In genomic region chr17:57602896-57603295, GRCh38 we compare ENCODE assay signal across 19 cellular contexts.
DNase-seq lines count a peak whose midpoint lies in the region; ATAC-seq and TF ChIP-seq lines count a peak whose summit lies in the region.
"Had no signal": no experiment of that assay in that cellular context is flagged by ENCODE, and none has a peak within 500 bp of the region (broad histone marks: within the 10 kb centered on the region; RNA-seq: fewer than 3 reads in every experiment).

No MANE protein-coding gene starts in this region.

- peaks cover 86% of the 10 kb centered on the region in 2 donors for H3K4me1 Mint-ChIP-seq in natural killer cell treated with Interleukin-12 subunit alpha and Interleukin-12 subunit beta and Interleukin-15 and Interleukin-18, amount 100 ng/mL, for 72 hours (ENCODE audit: low read depth in 2 of 2)
- peaks cover 72 to 87% of the 10 kb centered on the region in 2 donors for H3K4me1 Mint-ChIP-seq in natural killer cell

- H3K27ac Mint-ChIP-seq in natural killer cell treated with Interleukin-12 subunit alpha and Interleukin-12 subunit beta and Interleukin-15 and Interleukin-18, amount 100 ng/mL, for 72 hours = peak overlapping the region; percentile 93 to 99
- peak overlapping the region in 1 of 2 donors; percentile 89 for H3K27ac Mint-ChIP-seq in natural killer cell
- H3K27ac Mint-ChIP-seq: GM23338 had no signal

- no peaks in the 10 kb centered on the region for H3K79me2 ChIP-seq in OCI-LY1 (ENCODE audit: insufficient read depth, low read length)

- H3K27ac ChIP-seq in OCI-LY1 (ENCODE audit: low read depth, low read length, poor library complexity, severe bottlenecking) = peak overlapping the region; percentile 98
- H3K27ac ChIP-seq in upper lobe of right lung = peak overlapping the region; percentile 13
- H3K27ac ChIP-seq: C4-2B, thoracic aorta had no signal

- no peaks in the 10 kb centered on the region for H4K20me1 ChIP-seq in OCI-LY1 (ENCODE audit: insufficient read depth, low read length)

- no peaks in the 10 kb centered on the region for H3K36me3 Mint-ChIP-seq in natural killer cell treated with Interleukin-12 subunit alpha and Interleukin-12 subunit beta and Interleukin-15 and Interleukin-18, amount 100 ng/mL, for 72 hours
- H3K36me3 Mint-ChIP-seq in natural killer cell = no peaks in the 10 kb centered on the region

- intact Hi-C loops in natural killer cell (cut with micrococcal nuclease) = no loop called here
- intact Hi-C loops in upper lobe of right lung (cut with DNase I) = no loop called here

- no peaks in the 10 kb centered on the region for H3K9me3 Mint-ChIP-seq in natural killer cell treated with Interleukin-12 subunit alpha and Interleukin-12 subunit beta and Interleukin-15 and Interleukin-18, amount 100 ng/mL, for 72 hours
- no peaks in the 10 kb centered on the region for H3K9me3 Mint-ChIP-seq in natural killer cell
- H3K9me3 Mint-ChIP-seq: dendritic cell treated with granulocyte-macrophage colony-stimulating factor and Interleukin-4, amounts not matched to agents 40 ng/mL and 50 ng/mL, for 4 days; GM23338 had no signal

- H2AFZ ChIP-seq in OCI-LY1 (ENCODE audit: low read length) = no peak overlapping the region
- H2AFZ ChIP-seq: GM23338 had no signal

- TF ChIP-seq CTCF in natural killer cell (IDR thresholded peaks at IDR 0.05) = no peak
- no peak for TF ChIP-seq CTCF in OCI-LY1 (IDR thresholded peaks at IDR 0.05; ENCODE audit: low read length)
- no peak for TF ChIP-seq CTCF in upper lobe of right lung (IDR thresholded peaks at IDR 0.05)

- H3K9me3 ChIP-seq in OCI-LY1 (ENCODE audit: low read length) (no peaks in the 10 kb centered on the region), upper lobe of right lung (no peaks in the 10 kb centered on the region)
- H3K9me3 ChIP-seq: esophagus muscularis mucosa, Peyer's patch, thoracic aorta had no signal

- no peaks in the 10 kb centered on the region for H3K27me3 Mint-ChIP-seq in natural killer cell treated with Interleukin-12 subunit alpha and Interleukin-12 subunit beta and Interleukin-15 and Interleukin-18, amount 100 ng/mL, for 72 hours
- H3K27me3 Mint-ChIP-seq in natural killer cell (ENCODE audit: low read depth in 2 of 2) = no peaks in the 10 kb centered on the region
- H3K27me3 Mint-ChIP-seq: dendritic cell treated with granulocyte-macrophage colony-stimulating factor and Interleukin-4, amounts not matched to agents 40 ng/mL and 50 ng/mL, for 4 days had no signal

- no peak for DNase-seq in natural killer cell treated with Interleukin-12 subunit alpha and Interleukin-12 subunit beta and Interleukin-15 and Interleukin-18, amount 100 ng/mL, for 72 hours (ENCODE audit: low spot score)
- DNase-seq in natural killer cell (no peak), cerebellar cortex (ENCODE audit: low spot score) (peak; percentile 49), upper lobe of right lung (no peak), RPMI8226 (no peak)
- DNase-seq: activated CD4-positive, CD25-positive, alpha-beta regulatory T cell; anterior cingulate cortex; EL; mesenchymal stem cell; Peyer's patch; right cardiac atrium; stimulated activated CD4-positive, alpha-beta T cell treated with anti-CD3 and anti-CD28 coated beads, Interleukin-2, amount 100 ng/mL, for 24 hours had no signal

- no peak for ATAC-seq in natural killer cell treated with Interleukin-12 subunit alpha and Interleukin-12 subunit beta and Interleukin-15 and Interleukin-18, amount 100 ng/mL, for 72 hours
- ATAC-seq in natural killer cell (no peak), upper lobe of right lung (no peak), HG03354 (IDR thresholded peaks at IDR 0.05; ENCODE audit: poor library complexity, severe bottlenecking, unreplicated experiment) (no peak)
- ATAC-seq: GM23338, right cardiac atrium had no signal

- H3K4me3 ChIP-seq in OCI-LY1 (ENCODE audit: low read depth, low read length, poor library complexity, severe bottlenecking) = no peak overlapping the region
- no peak overlapping the region for H3K4me3 ChIP-seq in upper lobe of right lung
- H3K4me3 ChIP-seq: esophagus muscularis mucosa, GM23338, Peyer's patch, thoracic aorta had no signal

- H3K4me1 ChIP-seq in OCI-LY1 (ENCODE audit: insufficient read depth, low read length, severe bottlenecking) = peaks cover 99% of the 10 kb centered on the region
- peaks cover 49% of the 10 kb centered on the region for H3K4me1 ChIP-seq in upper lobe of right lung

- H3K27me3 ChIP-seq in OCI-LY1 (ENCODE audit: insufficient read depth, low read length) (no peaks in the 10 kb centered on the region), upper lobe of right lung (no peaks in the 10 kb centered on the region)
- H3K27me3 ChIP-seq: esophagus muscularis mucosa, Peyer's patch had no signal

- no peaks in the 10 kb centered on the region for H3K9me2 ChIP-seq in OCI-LY1 (ENCODE audit: low read depth, low read length)

- H3K4me2 ChIP-seq in OCI-LY1 (ENCODE audit: low read length) = peak overlapping the region; percentile 48; the same call in 1 of the 2 replicates
- H3K4me2 ChIP-seq: GM23338 had no signal

- peak overlapping the region; percentile 55; the same call in 1 of the 2 replicates for H3K9ac ChIP-seq in OCI-LY1 (ENCODE audit: low read length)

- H3K4me3 Mint-ChIP-seq in natural killer cell treated with Interleukin-12 subunit alpha and Interleukin-12 subunit beta and Interleukin-15 and Interleukin-18, amount 100 ng/mL, for 72 hours = peak overlapping the region; percentile 36
- H3K4me3 Mint-ChIP-seq in natural killer cell = no peak overlapping the region
- H3K4me3 Mint-ChIP-seq: dendritic cell treated with granulocyte-macrophage colony-stimulating factor and Interleukin-4, amounts not matched to agents 40 ng/mL and 50 ng/mL, for 4 days; GM23338 had no signal

- peaks cover 3% of the 10 kb centered on the region; the same call in 1 of the 2 replicates for H3F3A ChIP-seq in OCI-LY1 (ENCODE audit: insufficient read depth, low read length)

- peaks cover 43% of the 10 kb centered on the region for H3K36me3 ChIP-seq in OCI-LY1 (ENCODE audit: insufficient read depth, low read length)
- H3K36me3 ChIP-seq in upper lobe of right lung = no peaks in the 10 kb centered on the region
- H3K36me3 ChIP-seq: Peyer's patch, thoracic aorta had no signal
